In the genomic region with DNA sequence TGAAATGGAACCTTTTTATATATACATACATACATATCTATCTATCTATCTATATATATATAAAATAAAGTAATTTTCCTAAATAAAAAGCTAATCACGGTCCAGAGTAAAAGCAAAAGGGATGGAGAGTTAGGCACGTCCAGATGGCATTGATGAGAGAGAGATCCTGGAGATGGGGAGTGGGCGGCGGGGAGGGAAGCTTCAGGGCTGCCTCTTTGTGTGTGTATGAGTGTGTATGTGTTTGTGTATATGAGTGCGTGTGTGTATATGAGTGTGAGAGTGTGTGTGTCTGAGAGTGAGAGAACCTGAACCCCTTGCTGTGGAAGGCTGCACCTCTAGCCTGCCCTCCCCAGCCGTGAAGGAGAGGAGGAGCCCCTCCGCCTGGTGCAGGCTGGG, we compare ENCODE assay signal across 1 cellular context.
A peak's percentile ranks its signal among the peaks of the same experiment; 100 is the strongest.
TF ChIP-seq lines count a peak whose summit lies in the region.

No MANE protein-coding gene starts in this region.

TF ChIP-seq in HEK293, 187 proteins besides CTCF, POLR2A, EP300 and RAD21 (continued from another document):
- TF ChIP-seq ZFHX2 (tag by site-specific recombination; conservative IDR thresholded peaks at IDR 0.05) (peak; percentile 44; the same call in 1 of the 2 replicates), ZNF169 (tag by site-specific recombination; IDR thresholded peaks at IDR 0.05) (no peak)
- TF ChIP-seq, protein P1, sequence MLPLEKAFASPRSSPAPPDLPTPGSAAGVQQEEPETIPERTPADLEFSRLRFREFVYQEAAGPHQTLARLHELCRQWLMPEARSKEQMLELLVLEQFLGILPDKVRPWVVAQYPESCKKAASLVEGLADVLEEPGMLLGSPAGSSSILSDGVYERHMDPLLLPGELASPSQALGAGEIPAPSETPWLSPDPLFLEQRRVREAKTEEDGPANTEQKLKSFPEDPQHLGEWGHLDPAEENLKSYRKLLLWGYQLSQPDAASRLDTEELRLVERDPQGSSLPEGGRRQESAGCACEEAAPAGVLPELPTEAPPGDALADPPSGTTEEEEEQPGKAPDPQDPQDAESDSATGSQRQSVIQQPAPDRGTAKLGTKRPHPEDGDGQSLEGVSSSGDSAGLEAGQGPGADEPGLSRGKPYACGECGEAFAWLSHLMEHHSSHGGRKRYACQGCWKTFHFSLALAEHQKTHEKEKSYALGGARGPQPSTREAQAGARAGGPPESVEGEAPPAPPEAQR (tag by site-specific recombination; IDR thresholded peaks at IDR 0.05), result no peak
